In genomic region chr9:115850548-115851304, GRCh38 we compare ENCODE assay signal across 12 cellular contexts.
DNase-seq lines count a peak whose midpoint lies in the region; ATAC-seq and TF ChIP-seq lines count a peak whose summit lies in the region.
"Had no signal": no experiment of that assay in that cellular context is flagged by ENCODE, and none has a peak within 500 bp of the region (broad histone marks: within the 10 kb centered on the region; RNA-seq: fewer than 3 reads in every experiment).

No MANE protein-coding gene starts in this region.

- no peak for ATAC-seq in HG03175 (IDR thresholded peaks at IDR 0.05; ENCODE audit: unreplicated experiment)
- ATAC-seq: activated CD4-positive, CD25-positive, alpha-beta regulatory T cell treated with anti-CD3 and anti-CD28 coated beads, Interleukin-2, amount 50 U/mL, for 24 hours had no signal

- H3K27me3 ChIP-seq in Peyer's patch: no peaks in the 10 kb centered on the region

- no peak for TF ChIP-seq CTCF in astrocyte of the spinal cord (IDR thresholded peaks at IDR 0.05; ENCODE audit: low read depth, low read length)
- no peak for TF ChIP-seq CTCF in Peyer's patch (IDR thresholded peaks at IDR 0.05)

- in situ Hi-C loops in astrocyte of the spinal cord (cut with HindIII; ENCODE audit: low sequenced_read_pairs): no loop called here

- DNase-seq in AG08396 (ENCODE audit: low spot score) (peak; percentile 12), HS-5 (ENCODE audit: low read depth) (peak; percentile 36), astrocyte of the spinal cord (ENCODE audit: low read depth, low spot score) (peak; percentile 51), hepatic stellate cell (ENCODE audit: low spot score) (peak; percentile 3), NCI-H1694 treated with DMSO at 0.1 percent for 48 hours (lab: John Stamatoyannopoulos, UW) (no peak), Peyer's patch (no peak), NCI-H748 (lab: John Stamatoyannopoulos, UW; ENCODE audit: unreplicated experiment) (no peak)
- DNase-seq: NCI-H1092 treated with DMSO at 0.1 percent for 48 hours, NCI-H2227 treated with DMSO at 0.1 percent for 48 hours had no signal

- no peak for TF ChIP-seq POLR2A in Peyer's patch (IDR thresholded peaks at IDR 0.05)

- H3K4me1 ChIP-seq in Peyer's patch: no peaks in the 10 kb centered on the region

- no peaks in the 10 kb centered on the region for H3K36me3 ChIP-seq in Peyer's patch
- H3K36me3 ChIP-seq: thoracic aorta had no signal

- peak overlapping the region in 2 of 4 donors; percentile 28 to 38 for H3K27ac ChIP-seq in Peyer's patch
- H3K27ac ChIP-seq: thoracic aorta had no signal

- H3K9me3 ChIP-seq in Peyer's patch: no peaks in the 10 kb centered on the region
- H3K9me3 ChIP-seq: thoracic aorta had no signal

- no peak overlapping the region for H3K4me3 ChIP-seq in astrocyte of the spinal cord (ENCODE audit: low read depth, low read length)
- H3K4me3 ChIP-seq in Peyer's patch: no peak overlapping the region
- H3K4me3 ChIP-seq: thoracic aorta had no signal

Comparison
In these comparisons a context has a peak if more than half of its experiments do, and no peak if none do; other contexts are left out.
1. DNase-seq: peak in AG08396 (single experiment), HS-5 (single experiment), astrocyte of the spinal cord (single experiment) and hepatic stellate cell (single experiment); none in NCI-H1694 treated with DMSO at 0.1 percent for 48 hours (single experiment), Peyer's patch (0 of 3) and NCI-H748 (single experiment).